In the genomic region with DNA sequence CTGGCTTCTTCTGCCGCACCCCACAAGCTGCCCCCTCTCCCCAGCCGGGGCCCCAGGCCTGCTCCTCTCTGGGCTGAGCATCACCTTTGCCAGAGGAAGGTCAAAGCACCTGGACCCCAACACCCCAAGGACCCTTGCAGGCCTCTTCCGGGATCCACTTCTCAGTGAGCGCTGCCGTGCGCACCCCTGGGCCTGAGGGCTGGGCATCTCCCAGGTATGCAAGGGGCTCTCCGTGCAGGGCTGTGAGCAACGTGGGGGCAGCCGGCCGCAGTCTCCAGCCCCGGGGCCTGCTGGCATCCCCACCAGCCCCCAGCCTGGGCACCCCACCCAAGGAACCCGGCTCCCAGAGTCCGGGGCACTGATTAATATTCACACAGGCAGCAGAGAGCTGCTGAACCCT, we compare ENCODE assay signal across 1 cellular context.
TF ChIP-seq lines count a peak whose summit lies in the region.

No MANE protein-coding gene starts in this region.

TF ChIP-seq in HepG2, 621 proteins besides CTCF, POLR2A, EP300 and RAD21 (continued from another document):
- TF ChIP-seq, protein P1, sequence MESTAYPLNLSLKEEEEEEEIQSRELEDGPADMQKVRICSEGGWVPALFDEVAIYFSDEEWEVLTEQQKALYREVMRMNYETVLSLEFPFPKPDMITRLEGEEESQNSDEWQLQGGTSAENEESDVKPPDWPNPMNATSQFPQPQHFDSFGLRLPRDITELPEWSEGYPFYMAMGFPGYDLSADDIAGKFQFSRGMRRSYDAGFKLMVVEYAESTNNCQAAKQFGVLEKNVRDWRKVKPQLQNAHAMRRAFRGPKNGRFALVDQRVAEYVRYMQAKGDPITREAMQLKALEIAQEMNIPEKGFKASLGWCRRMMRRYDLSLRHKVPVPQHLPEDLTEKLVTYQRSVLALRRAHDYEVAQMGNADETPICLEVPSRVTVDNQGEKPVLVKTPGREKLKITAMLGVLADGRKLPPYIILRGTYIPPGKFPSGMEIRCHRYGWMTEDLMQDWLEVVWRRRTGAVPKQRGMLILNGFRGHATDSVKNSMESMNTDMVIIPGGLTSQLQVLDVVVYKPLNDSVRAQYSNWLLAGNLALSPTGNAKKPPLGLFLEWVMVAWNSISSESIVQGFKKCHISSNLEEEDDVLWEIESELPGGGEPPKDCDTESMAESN (CRISPR knock-in tag; conservative IDR thresholded peaks at IDR 0.05), result no peak
- TF ChIP-seq RCOR2 (CRISPR knock-in tag; IDR thresholded peaks at IDR 0.05), result no peak
- no peak for TF ChIP-seq ARHGAP35 (CRISPR knock-in tag; IDR thresholded peaks at IDR 0.05; ENCODE audit: borderline replicate concordance)
- no peak for TF ChIP-seq GATAD1 (CRISPR knock-in tag; IDR thresholded peaks at IDR 0.05)
- no peak for TF ChIP-seq CCDC6 (CRISPR knock-in tag; IDR thresholded peaks at IDR 0.05)
- TF ChIP-seq, protein P2, sequence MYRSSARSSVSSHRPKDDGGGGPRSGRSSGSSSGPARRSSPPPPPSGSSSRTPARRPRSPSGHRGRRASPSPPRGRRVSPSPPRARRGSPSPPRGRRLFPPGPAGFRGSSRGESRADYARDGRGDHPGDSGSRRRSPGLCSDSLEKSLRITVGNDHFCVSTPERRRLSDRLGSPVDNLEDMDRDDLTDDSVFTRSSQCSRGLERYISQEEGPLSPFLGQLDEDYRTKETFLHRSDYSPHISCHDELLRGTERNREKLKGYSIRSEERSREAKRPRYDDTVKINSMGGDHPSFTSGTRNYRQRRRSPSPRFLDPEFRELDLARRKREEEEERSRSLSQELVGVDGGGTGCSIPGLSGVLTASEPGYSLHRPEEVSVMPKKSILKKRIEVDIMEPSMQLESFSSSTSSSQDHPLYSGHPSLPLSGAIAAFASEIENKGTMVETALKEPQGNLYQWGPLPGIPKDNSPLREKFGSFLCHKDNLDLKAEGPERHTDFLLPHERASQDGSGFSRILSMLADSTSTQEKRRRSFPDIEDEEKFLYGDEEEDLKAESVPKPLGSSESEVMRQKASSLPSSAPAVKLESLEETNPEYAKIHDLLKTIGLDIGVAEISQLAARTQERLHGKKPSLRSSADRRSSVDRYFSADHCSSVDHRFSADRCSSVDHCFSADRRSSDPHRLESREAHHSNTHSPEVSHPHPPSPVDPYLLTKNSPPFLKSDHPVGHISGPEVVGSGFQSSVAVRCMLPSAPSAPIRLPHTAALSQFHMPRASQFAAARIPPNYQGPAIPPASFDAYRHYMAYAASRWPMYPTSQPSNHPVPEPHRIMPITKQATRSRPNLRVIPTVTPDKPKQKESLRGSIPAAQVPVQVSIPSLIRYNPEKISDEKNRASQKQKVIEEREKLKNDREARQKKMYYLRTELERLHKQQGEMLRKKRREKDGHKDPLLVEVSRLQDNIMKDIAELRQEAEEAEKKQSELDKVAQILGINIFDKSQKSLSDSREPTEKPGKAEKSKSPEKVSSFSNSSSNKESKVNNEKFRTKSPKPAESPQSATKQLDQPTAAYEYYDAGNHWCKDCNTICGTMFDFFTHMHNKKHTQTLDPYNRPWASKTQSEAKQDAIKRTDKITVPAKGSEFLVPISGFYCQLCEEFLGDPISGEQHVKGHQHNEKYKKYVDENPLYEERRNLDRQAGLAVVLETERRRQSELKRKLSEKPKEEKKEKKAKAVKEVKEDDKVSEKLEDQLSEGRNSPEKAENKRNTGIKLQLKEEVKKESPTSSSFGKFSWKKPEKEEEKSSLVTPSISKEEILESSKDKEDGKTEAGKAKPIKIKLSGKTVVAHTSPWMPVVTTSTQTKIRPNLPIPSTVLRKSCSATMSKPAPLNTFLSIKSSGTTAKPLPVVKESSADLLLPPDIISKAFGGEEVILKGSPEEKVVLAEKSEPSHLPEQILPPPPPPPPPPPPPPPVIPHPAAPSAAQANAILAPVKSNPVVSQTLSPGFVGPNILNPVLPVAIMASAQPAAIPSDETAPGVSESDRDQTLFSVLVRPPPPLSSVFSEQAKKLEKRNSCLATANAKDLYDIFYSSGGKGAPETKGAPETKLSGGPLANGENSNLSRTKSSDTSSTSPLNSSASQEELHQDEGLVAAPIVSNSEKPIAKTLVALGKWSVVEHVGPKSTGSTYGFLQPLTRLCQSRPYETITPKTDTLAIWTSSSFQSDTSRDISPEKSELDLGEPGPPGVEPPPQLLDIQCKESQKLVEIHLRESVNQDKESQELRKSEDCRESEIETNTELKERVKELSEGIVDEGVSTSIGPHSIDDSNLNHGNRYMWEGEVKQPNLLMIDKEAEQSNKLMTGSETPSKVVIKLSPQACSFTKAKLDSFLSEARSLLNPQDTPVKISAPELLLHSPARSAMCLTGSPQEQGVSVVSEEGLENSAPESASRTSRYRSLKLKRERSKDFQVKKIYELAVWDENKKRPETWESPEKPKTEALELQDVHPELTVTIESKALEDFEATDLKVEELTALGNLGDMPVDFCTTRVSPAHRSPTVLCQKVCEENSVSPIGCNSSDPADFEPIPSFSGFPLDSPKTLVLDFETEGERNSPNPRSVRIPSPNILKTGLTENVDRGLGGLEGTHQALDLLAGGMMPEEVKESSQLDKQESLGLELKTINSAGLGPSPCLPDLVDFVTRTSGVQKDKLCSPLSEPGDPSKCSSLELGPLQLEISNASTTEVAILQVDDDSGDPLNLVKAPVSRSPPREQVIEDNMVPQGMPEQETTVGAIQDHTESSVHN (CRISPR knock-in tag; IDR thresholded peaks at IDR 0.05), result no peak
- TF ChIP-seq CHD2 (IDR thresholded peaks at IDR 0.05; ENCODE audit: low read depth, low read length), result no peak
- TF ChIP-seq PHF5A (CRISPR knock-in tag; IDR thresholded peaks at IDR 0.05; ENCODE audit: low read depth, unreplicated experiment), result no peak
- no peak for TF ChIP-seq MAZ (IDR thresholded peaks at IDR 0.05; ENCODE audit: borderline replicate concordance, low read depth, low read length)
- TF ChIP-seq MAZ (CRISPR knock-in tag; IDR thresholded peaks at IDR 0.05; ENCODE audit: low read depth), result no peak
- TF ChIP-seq TBX3 (IDR thresholded peaks at IDR 0.05; ENCODE audit: borderline replicate concordance), result no peak
